Comparison of ENCODE assay signal across 2 cellular contexts in the genomic region with DNA sequence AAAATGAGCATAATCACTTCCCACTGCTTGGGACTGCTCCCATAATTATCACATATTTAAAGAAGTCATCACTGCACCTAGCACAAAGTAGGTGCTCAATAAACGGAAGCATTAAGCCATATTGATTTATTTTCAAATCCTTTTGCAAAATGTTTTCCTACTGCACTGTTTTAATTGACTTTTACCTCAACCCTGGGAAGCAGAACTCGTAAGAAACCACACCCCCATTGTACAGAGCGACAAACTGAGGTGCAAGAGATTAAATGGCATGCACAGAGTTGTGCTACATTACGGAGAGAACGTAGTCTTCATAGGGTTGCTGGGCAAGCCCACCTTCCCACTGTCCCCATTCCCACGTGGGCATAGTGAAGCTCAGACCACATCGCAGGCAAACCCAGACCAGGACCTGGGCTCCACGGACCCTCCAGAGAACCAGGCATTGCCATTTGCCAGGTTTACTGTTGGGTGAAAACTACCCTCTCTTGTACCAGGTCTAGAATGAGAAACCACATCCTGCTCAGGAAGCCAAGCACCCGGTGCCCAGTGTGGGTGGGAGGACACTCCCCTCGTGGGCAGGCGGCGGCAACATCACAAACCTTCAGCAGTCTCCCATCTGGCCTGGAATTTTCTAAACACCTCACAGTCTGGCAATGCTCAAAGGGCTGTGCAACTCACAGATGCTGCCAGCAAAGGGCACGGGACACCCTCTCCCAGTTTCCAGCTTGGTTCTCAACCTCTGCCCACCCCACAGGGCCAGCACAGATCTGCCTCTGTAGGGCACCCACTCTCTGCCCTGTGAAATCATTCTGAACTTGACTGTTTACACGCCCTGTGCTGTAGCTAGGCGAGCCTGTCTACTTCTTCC.
TF ChIP-seq lines count a peak whose summit lies in the region.

No MANE protein-coding gene starts in this region.

TF ChIP-seq in SK-N-SH, 30 proteins besides CTCF, POLR2A, EP300 and RAD21:
- TF ChIP-seq YY1 (IDR thresholded peaks at IDR 0.05; ENCODE audit: low read depth) (no peak), GABPA (IDR thresholded peaks at IDR 0.05; ENCODE audit: low read depth) (no peak), NRF1 (IDR thresholded peaks at IDR 0.05; ENCODE audit: low read depth, low read length) (no peak), MEF2A (IDR thresholded peaks at IDR 0.05; ENCODE audit: borderline replicate concordance, low read depth) (no peak), RCOR1 (IDR thresholded peaks at IDR 0.05; ENCODE audit: low read length) (no peak), FOXM1 (IDR thresholded peaks at IDR 0.05; ENCODE audit: low read depth) (no peak), RXRA (IDR thresholded peaks at IDR 0.05; ENCODE audit: borderline replicate concordance, low read depth) (no peak), FOXJ3 (CRISPR knock-in tag; IDR thresholded peaks at IDR 0.05) (no peak), EZH2phosphoT487 (IDR thresholded peaks at IDR 0.05; ENCODE audit: borderline replicate concordance, low read depth) (no peak), RFX5 (IDR thresholded peaks at IDR 0.05; ENCODE audit: low read length) (no peak)
- TF ChIP-seq, protein P1, sequence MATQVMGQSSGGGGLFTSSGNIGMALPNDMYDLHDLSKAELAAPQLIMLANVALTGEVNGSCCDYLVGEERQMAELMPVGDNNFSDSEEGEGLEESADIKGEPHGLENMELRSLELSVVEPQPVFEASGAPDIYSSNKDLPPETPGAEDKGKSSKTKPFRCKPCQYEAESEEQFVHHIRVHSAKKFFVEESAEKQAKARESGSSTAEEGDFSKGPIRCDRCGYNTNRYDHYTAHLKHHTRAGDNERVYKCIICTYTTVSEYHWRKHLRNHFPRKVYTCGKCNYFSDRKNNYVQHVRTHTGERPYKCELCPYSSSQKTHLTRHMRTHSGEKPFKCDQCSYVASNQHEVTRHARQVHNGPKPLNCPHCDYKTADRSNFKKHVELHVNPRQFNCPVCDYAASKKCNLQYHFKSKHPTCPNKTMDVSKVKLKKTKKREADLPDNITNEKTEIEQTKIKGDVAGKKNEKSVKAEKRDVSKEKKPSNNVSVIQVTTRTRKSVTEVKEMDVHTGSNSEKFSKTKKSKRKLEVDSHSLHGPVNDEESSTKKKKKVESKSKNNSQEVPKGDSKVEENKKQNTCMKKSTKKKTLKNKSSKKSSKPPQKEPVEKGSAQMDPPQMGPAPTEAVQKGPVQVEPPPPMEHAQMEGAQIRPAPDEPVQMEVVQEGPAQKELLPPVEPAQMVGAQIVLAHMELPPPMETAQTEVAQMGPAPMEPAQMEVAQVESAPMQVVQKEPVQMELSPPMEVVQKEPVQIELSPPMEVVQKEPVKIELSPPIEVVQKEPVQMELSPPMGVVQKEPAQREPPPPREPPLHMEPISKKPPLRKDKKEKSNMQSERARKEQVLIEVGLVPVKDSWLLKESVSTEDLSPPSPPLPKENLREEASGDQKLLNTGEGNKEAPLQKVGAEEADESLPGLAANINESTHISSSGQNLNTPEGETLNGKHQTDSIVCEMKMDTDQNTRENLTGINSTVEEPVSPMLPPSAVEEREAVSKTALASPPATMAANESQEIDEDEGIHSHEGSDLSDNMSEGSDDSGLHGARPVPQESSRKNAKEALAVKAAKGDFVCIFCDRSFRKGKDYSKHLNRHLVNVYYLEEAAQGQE (IDR thresholded peaks at IDR 0.05; ENCODE audit: low read depth, low read length), result no peak
- TF ChIP-seq, protein P2, sequence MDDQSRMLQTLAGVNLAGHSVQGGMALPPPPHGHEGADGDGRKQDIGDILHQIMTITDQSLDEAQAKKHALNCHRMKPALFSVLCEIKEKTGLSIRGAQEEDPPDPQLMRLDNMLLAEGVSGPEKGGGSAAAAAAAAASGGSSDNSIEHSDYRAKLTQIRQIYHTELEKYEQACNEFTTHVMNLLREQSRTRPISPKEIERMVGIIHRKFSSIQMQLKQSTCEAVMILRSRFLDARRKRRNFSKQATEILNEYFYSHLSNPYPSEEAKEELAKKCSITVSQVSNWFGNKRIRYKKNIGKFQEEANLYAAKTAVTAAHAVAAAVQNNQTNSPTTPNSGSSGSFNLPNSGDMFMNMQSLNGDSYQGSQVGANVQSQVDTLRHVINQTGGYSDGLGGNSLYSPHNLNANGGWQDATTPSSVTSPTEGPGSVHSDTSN (IDR thresholded peaks at IDR 0.05), result no peak

TF ChIP-seq in K562, 482 proteins besides CTCF, POLR2A, EP300 and RAD21:
- TF ChIP-seq TCF7L2 (IDR thresholded peaks at IDR 0.05; ENCODE audit: low read depth, low read length) (no peak), RBM25 (IDR thresholded peaks at IDR 0.05; ENCODE audit: low read depth, low read length, severe bottlenecking) (peak; percentile 92), CHD4 (IDR thresholded peaks at IDR 0.05; ENCODE audit: insufficient read depth, insufficient replicate concordance, low read depth, low read length, poor library complexity, severe bottlenecking) (peak; percentile 42), BCOR (IDR thresholded peaks at IDR 0.05) (peak; percentile 89), KDM1A (IDR thresholded peaks at IDR 0.05) (peak; percentile 50 to 75), CBX1 (IDR thresholded peaks at IDR 0.05; ENCODE audit: low read depth) (0 out of 2 replicates have a peak, but pooled peaks have one; percentile 36), RCOR1 (IDR thresholded peaks at IDR 0.05; ENCODE audit: borderline replicate concordance in 1 of 2, low read depth in 2 of 2, low read length in 2 of 2) (peak in 1 of 2 experiments; percentile 46; a peak in 1 of 4 replicates), ADNP (tag; IDR thresholded peaks at IDR 0.05) (peak; percentile 90), RBM15 (IDR thresholded peaks at IDR 0.05; ENCODE audit: insufficient read depth, low read length) (no peak), SMARCA5 (IDR thresholded peaks at IDR 0.05) (peak; percentile 68; the same call in 1 of the 2 replicates)
- TF ChIP-seq, protein P3, sequence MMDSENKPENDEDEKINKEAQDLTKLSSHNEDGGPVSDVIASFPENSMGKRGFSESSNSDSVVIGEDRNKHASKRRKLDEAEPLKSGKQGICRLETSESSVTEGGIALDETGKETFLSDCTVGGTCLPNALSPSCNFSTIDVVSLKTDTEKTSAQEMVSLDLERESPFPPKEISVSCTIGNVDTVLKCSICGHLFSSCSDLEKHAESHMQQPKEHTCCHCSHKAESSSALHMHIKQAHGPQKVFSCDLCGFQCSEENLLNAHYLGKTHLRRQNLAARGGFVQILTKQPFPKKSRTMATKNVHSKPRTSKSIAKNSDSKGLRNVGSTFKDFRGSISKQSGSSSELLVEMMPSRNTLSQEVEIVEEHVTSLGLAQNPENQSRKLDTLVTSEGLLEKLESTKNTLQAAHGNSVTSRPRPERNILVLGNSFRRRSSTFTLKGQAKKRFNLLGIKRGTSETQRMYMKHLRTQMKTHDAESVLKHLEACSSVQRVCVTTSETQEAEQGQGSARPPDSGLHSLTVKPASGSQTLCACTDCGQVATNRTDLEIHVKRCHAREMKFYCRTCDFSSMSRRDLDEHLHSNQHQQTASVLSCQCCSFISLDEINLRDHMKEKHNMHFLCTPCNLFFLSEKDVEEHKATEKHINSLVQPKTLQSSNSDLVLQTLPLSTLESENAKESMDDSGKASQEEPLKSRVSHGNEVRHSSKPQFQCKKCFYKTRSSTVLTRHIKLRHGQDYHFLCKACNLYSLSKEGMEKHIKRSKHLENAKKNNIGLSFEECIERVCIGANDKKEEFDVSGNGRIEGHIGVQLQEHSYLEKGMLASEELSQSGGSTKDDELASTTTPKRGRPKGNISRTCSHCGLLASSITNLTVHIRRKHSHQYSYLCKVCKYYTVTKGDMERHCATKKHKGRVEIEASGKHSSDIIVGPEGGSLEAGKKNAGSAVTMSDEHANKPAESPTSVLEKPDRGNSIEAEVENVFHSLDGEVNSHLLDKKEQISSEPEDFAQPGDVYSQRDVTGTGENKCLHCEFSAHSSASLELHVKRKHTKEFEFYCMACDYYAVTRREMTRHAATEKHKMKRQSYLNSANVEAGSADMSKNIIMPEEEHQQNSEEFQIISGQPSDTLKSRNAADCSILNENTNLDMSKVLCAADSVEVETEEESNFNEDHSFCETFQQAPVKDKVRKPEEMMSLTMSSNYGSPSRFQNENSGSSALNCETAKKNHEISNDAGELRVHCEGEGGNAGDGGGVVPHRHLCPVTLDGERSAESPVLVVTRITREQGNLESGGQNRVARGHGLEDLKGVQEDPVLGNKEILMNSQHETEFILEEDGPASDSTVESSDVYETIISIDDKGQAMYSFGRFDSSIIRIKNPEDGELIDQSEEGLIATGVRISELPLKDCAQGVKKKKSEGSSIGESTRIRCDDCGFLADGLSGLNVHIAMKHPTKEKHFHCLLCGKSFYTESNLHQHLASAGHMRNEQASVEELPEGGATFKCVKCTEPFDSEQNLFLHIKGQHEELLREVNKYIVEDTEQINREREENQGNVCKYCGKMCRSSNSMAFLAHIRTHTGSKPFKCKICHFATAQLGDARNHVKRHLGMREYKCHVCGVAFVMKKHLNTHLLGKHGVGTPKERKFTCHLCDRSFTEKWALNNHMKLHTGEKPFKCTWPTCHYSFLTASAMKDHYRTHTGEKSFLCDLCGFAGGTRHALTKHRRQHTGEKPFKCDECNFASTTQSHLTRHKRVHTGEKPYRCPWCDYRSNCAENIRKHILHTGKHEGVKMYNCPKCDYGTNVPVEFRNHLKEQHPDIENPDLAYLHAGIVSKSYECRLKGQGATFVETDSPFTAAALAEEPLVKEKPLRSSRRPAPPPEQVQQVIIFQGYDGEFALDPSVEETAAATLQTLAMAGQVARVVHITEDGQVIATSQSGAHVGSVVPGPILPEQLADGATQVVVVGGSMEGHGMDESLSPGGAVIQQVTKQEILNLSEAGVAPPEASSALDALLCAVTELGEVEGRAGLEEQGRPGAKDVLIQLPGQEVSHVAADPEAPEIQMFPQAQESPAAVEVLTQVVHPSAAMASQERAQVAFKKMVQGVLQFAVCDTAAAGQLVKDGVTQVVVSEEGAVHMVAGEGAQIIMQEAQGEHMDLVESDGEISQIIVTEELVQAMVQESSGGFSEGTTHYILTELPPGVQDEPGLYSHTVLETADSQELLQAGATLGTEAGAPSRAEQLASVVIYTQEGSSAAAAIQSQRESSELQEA (IDR thresholded peaks at IDR 0.05; ENCODE audit: low read depth), result no peak
